33 cellular contexts compared by ENCODE assay signal in genomic region chr3:136110481-136110880, GRCh38.
"Had no signal": no experiment of that assay in that cellular context is flagged by ENCODE, and none has a peak within 500 bp of the region (broad histone marks: within the 10 kb centered on the region; RNA-seq: fewer than 3 reads in every experiment).

No MANE protein-coding gene starts in this region.

- DNase-seq: activated CD4-positive, alpha-beta memory T cell treated with anti-CD3 and anti-CD28 coated beads, Interleukin-2, amount 10 ng/mL, durations not matched to agents 7 days and 5 days; activated CD4-positive, alpha-beta T cell treated with anti-CD3 and anti-CD28 coated beads for 1 hour; activated CD4-positive, alpha-beta T cell treated with anti-CD3 and anti-CD28 coated beads for 48 hours; activated CD4-positive, CD25-positive, alpha-beta regulatory T cell; activated CD8-positive, alpha-beta memory T cell treated with anti-CD3 and anti-CD28 coated beads for 24 hours; activated CD8-positive, alpha-beta memory T cell treated with anti-CD3 and anti-CD28 coated beads, Interleukin-2, amount 10 ng/mL, durations not matched to agents 7 days and 5 days; activated CD8-positive, alpha-beta memory T cell treated with anti-CD3 and anti-CD28 coated beads, Interleukin-2, amount 50 U/mL, for 48 hours; activated effector memory CD4-positive, alpha-beta T cell treated with anti-CD3 and anti-CD28 coated beads, Interleukin-2, amount 50 U/mL, for 16 hours; activated naive CD4-positive, alpha-beta T cell; activated naive CD4-positive, alpha-beta T cell treated with anti-CD3 and anti-CD28 coated beads, Interleukin-2, amount 50 U/mL, for 16 hours; activated naive CD8-positive, alpha-beta T cell treated with anti-CD3 and anti-CD28 coated beads, Interleukin-2, amount 10 ng/mL, durations not matched to agents 7 days and 5 days; activated T-cell treated with anti-CD3 and anti-CD28 coated beads, Interleukin-2, amount 50 U/mL, for 48 hours; amygdala; Kasumi-1; NCI-H1105; NCI-H1417 treated with DMSO at 0.1 percent for 48 hours; NCI-H187 treated with DMSO at 0.1 percent for 48 hours; NCI-H2081; NCI-H2171 treated with DMSO at 0.1 percent for 48 hours; NCI-H2227 treated with DMSO at 0.1 percent for 48 hours; NCI-H446; NCI-H510A treated with DMSO at 0.1 percent for 48 hours; NCI-H69; NCI-H82; SHP77; SW 1271; T-helper 1 cell; T1000; WERI-Rb-1 had no signal

- H3K36me3 ChIP-seq: WERI-Rb-1 had no signal

- H3K27ac Mint-ChIP-seq: activated CD4-positive, alpha-beta memory T cell treated with anti-CD3 and anti-CD28 coated beads, Interleukin-2, amount 10 ng/mL, durations not matched to agents 7 days and 5 days; activated CD8-positive, alpha-beta memory T cell treated with anti-CD3 and anti-CD28 coated beads, Interleukin-2, amount 10 ng/mL, durations not matched to agents 7 days and 5 days; activated naive CD8-positive, alpha-beta T cell treated with anti-CD3 and anti-CD28 coated beads, Interleukin-2, amount 10 ng/mL, durations not matched to agents 7 days and 5 days had no signal

- H3K4me3 Mint-ChIP-seq: activated CD4-positive, alpha-beta memory T cell treated with anti-CD3 and anti-CD28 coated beads, Interleukin-2, amount 10 ng/mL, durations not matched to agents 7 days and 5 days; activated CD8-positive, alpha-beta memory T cell treated with anti-CD3 and anti-CD28 coated beads, Interleukin-2, amount 10 ng/mL, durations not matched to agents 7 days and 5 days; activated naive CD8-positive, alpha-beta T cell treated with anti-CD3 and anti-CD28 coated beads, Interleukin-2, amount 10 ng/mL, durations not matched to agents 7 days and 5 days; central memory CD8-positive, alpha-beta T cell had no signal

- H3K27me3 Mint-ChIP-seq: activated naive CD8-positive, alpha-beta T cell treated with anti-CD3 and anti-CD28 coated beads, Interleukin-2, amount 10 ng/mL, durations not matched to agents 7 days and 5 days; central memory CD8-positive, alpha-beta T cell had no signal

- H3K9me3 Mint-ChIP-seq: activated CD4-positive, alpha-beta memory T cell treated with anti-CD3 and anti-CD28 coated beads, Interleukin-2, amount 10 ng/mL, durations not matched to agents 7 days and 5 days; central memory CD8-positive, alpha-beta T cell had no signal

- H3K9me3 ChIP-seq: ascending aorta, SJSA1 had no signal

- H3K4me3 ChIP-seq: ascending aorta, cardiac muscle cell, SJSA1 had no signal

- H3K4me1 ChIP-seq: ascending aorta had no signal

- H3K27me3 ChIP-seq: ascending aorta, cardiac muscle cell, SJSA1 had no signal
